8 cellular contexts compared by ENCODE assay signal in genomic region chr15:40307421-40308165, GRCh38. TPM values are rescaled to one million over a fixed set of nuclear protein-coding genes. Genes with fewer than 3 reads are reported as not detected.
DNase-seq lines count a peak whose midpoint lies in the region; ATAC-seq and TF ChIP-seq lines count a peak whose summit lies in the region.

PLCB2 (minus strand) TSS chr15:40307935; CDS start chr15:40307672, 263 bp downstream.

- POLR2A ChIA-PET in activated CD4-positive, alpha-beta memory T cell treated with anti-CD3 and anti-CD28 coated beads for 36 hours (lab: Charles Lee) = interaction anchor here (0.7 to 2.6 kb wide), 18 partner anchors 12 to 268 kb away, joined by 3 to 13 read pairs (median 3); partner anchors contain the start of genes BAHD1, INAFM2, IVD and SRP14

- no peak within 1 kb of the TSS for H3K4me2 ChIP-seq in parathyroid adenoma (ENCODE audit: low read length)

- H3K36me3 ChIP-seq in parathyroid adenoma (ENCODE audit: control insufficient read depth, insufficient read depth, low read length) = no peaks in the 10 kb centered on the region
- H3K36me3 ChIP-seq in aorta (ENCODE audit: control insufficient read depth in 1 of 2, insufficient read depth in 2 of 2, low read length in 1 of 2) = no peaks in the 10 kb centered on the region

- H3K4me1 Mint-ChIP-seq in activated CD4-positive, alpha-beta memory T cell treated with anti-CD3 and anti-CD28 coated beads for 36 hours (ENCODE audit: low read depth) = peaks cover 29% of the 10 kb centered on the region

- ATAC-seq in GM21528 (IDR thresholded peaks at IDR 0.05; ENCODE audit: low FRiP score, unreplicated experiment) = peak; percentile 66
- peak; percentile 72 for ATAC-seq in aorta (ENCODE audit: low FRiP score)

- H3K27ac ChIP-seq in parathyroid adenoma (no peak within 1 kb of the TSS), aorta (ENCODE audit: low read depth in 1 of 2, low read length in 2 of 2) (no peak within 1 kb of the TSS)

- no peaks in the 10 kb centered on the region for H3K9me3 Mint-ChIP-seq in activated CD4-positive, alpha-beta memory T cell treated with anti-CD3 and anti-CD28 coated beads for 36 hours

- TF ChIP-seq CTCF in NB4 (IDR thresholded peaks at IDR 0.05; ENCODE audit: low read depth, low read length) (peak; percentile 61), epithelial cell of proximal tubule (conservative IDR thresholded peaks at IDR 0.05; ENCODE audit: low read depth, low read length) (peak; percentile 25), parathyroid adenoma (IDR thresholded peaks at IDR 0.05) (no peak)

- WGBS in aorta, 2 donors = 86 to 87% methylated on average over 14 to 15 of the region's 15 CpGs

- intact Hi-C loops in activated CD4-positive, alpha-beta memory T cell treated with anti-CD3 and anti-CD28 coated beads for 36 hours (cut with micrococcal nuclease) = loop anchor here (1.0 to 10.0 kb wide), 2 partner anchors 16 to 523 kb away; partner anchors contain the start of genes FSIP1 and INAFM2
- intact Hi-C loops in aorta (cut with DNase I) = no loop called here

- H3K4me3 ChIP-seq in NB4 (ENCODE audit: low read depth, low read length) (peak within 1 kb of the TSS; percentile 76), epithelial cell of proximal tubule (ENCODE audit: low read depth, low read length) (no peak within 1 kb of the TSS), parathyroid adenoma (ENCODE audit: low read depth, low read length) (peak within 1 kb of the TSS; percentile 11), aorta (ENCODE audit: low read length in 2 of 2) (no peak within 1 kb of the TSS)

- H3K4me3 Mint-ChIP-seq in activated CD4-positive, alpha-beta memory T cell treated with anti-CD3 and anti-CD28 coated beads for 36 hours = peak within 1 kb of the TSS; percentile 96

- H3K36me3 Mint-ChIP-seq in activated CD4-positive, alpha-beta memory T cell treated with anti-CD3 and anti-CD28 coated beads for 36 hours = peaks cover 6% of the 10 kb centered on the region

- no peaks in the 10 kb centered on the region for H3K79me2 ChIP-seq in parathyroid adenoma

- no peaks in the 10 kb centered on the region for H3K27me3 Mint-ChIP-seq in activated CD4-positive, alpha-beta memory T cell treated with anti-CD3 and anti-CD28 coated beads for 36 hours

- no peaks in the 10 kb centered on the region for H3K27me3 ChIP-seq in parathyroid adenoma (ENCODE audit: control insufficient read depth, insufficient read depth, low read length)
- no peaks in the 10 kb centered on the region for H3K27me3 ChIP-seq in aorta (ENCODE audit: control insufficient read depth in 1 of 2, insufficient read depth in 2 of 2, low read length in 1 of 2)

- CTCF ChIA-PET in activated CD4-positive, alpha-beta memory T cell treated with anti-CD3 and anti-CD28 coated beads for 36 hours (lab: Charles Lee) = interaction anchor here (0.6 to 23.9 kb wide), 27 partner anchors 9 to 262 kb away, joined by 3 to 500 read pairs (median 5); partner anchors contain the start of genes ANKRD63, BMF, CCDC9B and INAFM2

- no peak within 1 kb of the TSS for H2AFZ ChIP-seq in parathyroid adenoma

- H3K9me3 ChIP-seq in parathyroid adenoma (ENCODE audit: control insufficient read depth, low read length) (no peaks in the 10 kb centered on the region), aorta (ENCODE audit: control insufficient read depth, low read length) (no peaks in the 10 kb centered on the region)

- peak within 1 kb of the TSS; percentile 97 for H3K27ac Mint-ChIP-seq in activated CD4-positive, alpha-beta memory T cell treated with anti-CD3 and anti-CD28 coated beads for 36 hours

- no peaks in the 10 kb centered on the region for H3K4me1 ChIP-seq in parathyroid adenoma
- no peaks in the 10 kb centered on the region for H3K4me1 ChIP-seq in aorta (ENCODE audit: control insufficient read depth in 1 of 2, insufficient read depth in 2 of 2, low read length in 2 of 2)

- H3K9ac ChIP-seq in parathyroid adenoma = no peak within 1 kb of the TSS

- TF ChIP-seq POLR2A in NB4 (IDR thresholded peaks at IDR 0.05; ENCODE audit: extremely low read depth, insufficient read length) = peak; percentile 77

- peak; percentile 54 for DNase-seq in D341Med (ENCODE audit: low spot score)
- DNase-seq in NB4 (ENCODE audit: low read depth) = peak; percentile 96
- DNase-seq in activated CD4-positive, alpha-beta memory T cell treated with anti-CD3 and anti-CD28 coated beads for 36 hours = peak; percentile 80
- DNase-seq in epithelial cell of proximal tubule (ENCODE audit: low read depth) = no peak
- DNase-seq in aorta = peak; percentile 72 to 86
- no peak for DNase-seq in occipital lobe (lab: John Stamatoyannopoulos, UW)

RNA-seq across cellular contexts. Expression of gene PLCB2, which starts in this region (rescaled TPM):
- 10 to 100 TPM; 65.3 to 70.7 TPM for total RNA-seq in activated CD4-positive, alpha-beta memory T cell treated with anti-CD3 and anti-CD28 coated beads for 36 hours
- total RNA-seq in epithelial cell of proximal tubule (0.81 and 1.2 TPM in 2 replicates), aorta (10 to 100 TPM; 23.6 to 55.8 TPM), occipital lobe (3.3 TPM)
- 1 to 10 TPM; 5.8 to 7.2 TPM for polyA plus RNA-seq in aorta

Comparison
In these comparisons a context has a peak if more than half of its experiments do, and no peak if none do; other contexts are left out.
1. DNase-seq: peak in D341Med (single experiment), NB4 (single experiment), activated CD4-positive, alpha-beta memory T cell treated with anti-CD3 and anti-CD28 coated beads for 36 hours (single experiment) and aorta (2 of 2); none in epithelial cell of proximal tubule (single experiment) and occipital lobe (single experiment).
2. H3K4me3 ChIP-seq: peak in NB4 (single experiment) and parathyroid adenoma (single experiment); none in epithelial cell of proximal tubule (single experiment) and aorta (0 of 2).